ENCODE assay signal across 14 cellular contexts in the genomic region with DNA sequence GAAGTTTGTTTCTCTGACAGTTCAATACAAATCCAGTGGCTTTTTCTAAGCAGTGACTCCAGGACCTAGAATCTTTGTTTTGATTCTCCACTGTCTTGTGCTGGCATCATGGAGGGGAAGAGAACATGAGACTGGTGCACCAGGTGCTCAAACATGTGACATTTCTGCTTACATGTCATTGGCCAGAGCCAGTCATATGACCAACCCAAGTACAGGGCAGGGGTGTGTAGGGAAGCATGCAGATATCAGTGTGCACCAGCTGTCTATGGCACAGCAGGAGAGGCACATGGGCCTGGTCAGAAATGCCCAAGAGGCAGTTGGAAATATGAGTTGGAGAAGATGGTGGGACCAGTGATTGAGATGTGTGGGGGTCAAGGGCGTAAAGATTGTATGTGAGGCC.
DNase-seq lines count a peak whose midpoint lies in the region; ATAC-seq lines count a peak whose summit lies in the region.
"Had no signal": no experiment of that assay in that cellular context is flagged by ENCODE, and none has a peak within 500 bp of the region (broad histone marks: within the 10 kb centered on the region; RNA-seq: fewer than 3 reads in every experiment).

No MANE protein-coding gene starts in this region.

- H3K4me3 ChIP-seq in BLaER1 treated with 17β-estradiol and CSF1 and Interleukin-3, amounts not matched to agents 10 nM and 100 nM: no peak overlapping the region
- H3K4me3 ChIP-seq: GM23248 had no signal

- H3K9me3 ChIP-seq in BLaER1 treated with 17β-estradiol and CSF1 and Interleukin-3, amounts not matched to agents 10 nM and 100 nM (replicated peaks in 1 of 11): no peaks in the 10 kb centered on the region

- H4K20me1 ChIP-seq in BLaER1 treated with 17β-estradiol and CSF1 and Interleukin-3, amounts not matched to agents 10 nM and 100 nM: no peaks in the 10 kb centered on the region

- H3K9ac ChIP-seq in BLaER1 treated with 17β-estradiol and CSF1 and Interleukin-3, amounts not matched to agents 10 nM and 100 nM: no peak overlapping the region
- H3K9ac ChIP-seq: GM23248 had no signal

- peak; percentile 62 for DNase-seq in NCI-H2171 (lab: John Stamatoyannopoulos, UW)
- no peak for DNase-seq in NCI-H2029 treated with DMSO at 0.1 percent for 48 hours (lab: John Stamatoyannopoulos, UW)
- no peak for DNase-seq in GM19238 (ENCODE audit: insufficient read length, low spot score)
- DNase-seq: CD8-positive, alpha-beta T cell; COR-L47; DMS53; GF-D8; GM23248 had no signal

- H3K27me3 ChIP-seq in BLaER1 treated with 17β-estradiol and CSF1 and Interleukin-3, amounts not matched to agents 10 nM and 100 nM: no peaks in the 10 kb centered on the region

- peak overlapping the region in 8 of 11 experiments; percentile 47 to 79 (median 66); a peak in 15 of 22 replicates for H3K4me2 ChIP-seq in BLaER1 treated with 17β-estradiol and CSF1 and Interleukin-3, amounts not matched to agents 10 nM and 100 nM

- H3K4me1 ChIP-seq in BLaER1 treated with 17β-estradiol and CSF1 and Interleukin-3, amounts not matched to agents 10 nM and 100 nM: peaks cover 0 to 27% (median 15%) of the 10 kb centered on the region in 10 experiments; a peak in 14 of 20 replicates

- no peaks in the 10 kb centered on the region for H3K36me3 ChIP-seq in BLaER1 treated with 17β-estradiol and CSF1 and Interleukin-3, amounts not matched to agents 10 nM and 100 nM

- H3K27ac ChIP-seq in BLaER1 treated with 17β-estradiol and CSF1 and Interleukin-3, amounts not matched to agents 10 nM and 100 nM: no peak overlapping the region
- H3K27ac ChIP-seq in cingulate gyrus (ENCODE audit: low read depth, low read length) (peak overlapping the region; percentile 35), temporal lobe (ENCODE audit: low read depth, low read length) (peak overlapping the region; percentile 84)
- H3K27ac ChIP-seq: GM23248 had no signal

- no peak for ATAC-seq in GM19455 (IDR thresholded peaks at IDR 0.05; ENCODE audit: unreplicated experiment)
- ATAC-seq: CD8-positive, alpha-beta T cell; HCT116; HepG2 had no signal

Comparison
In these comparisons a context has a peak if more than half of its experiments do, and no peak if none do; other contexts are left out.
1. H3K27ac ChIP-seq: peak in cingulate gyrus (single experiment) and temporal lobe (single experiment); none in BLaER1 treated with 17β-estradiol and CSF1 and Interleukin-3, amounts not matched to agents 10 nM and 100 nM (0 of 11).